Comparison of ENCODE assay signal across 19 cellular contexts in genomic region chr6:151592449-151593169, GRCh38.
"Had no signal": no experiment of that assay in that cellular context is flagged by ENCODE, and none has a peak within 500 bp of the region (broad histone marks: within the 10 kb centered on the region; RNA-seq: fewer than 3 reads in every experiment).

No MANE protein-coding gene starts in this region.

- H3K4me1 ChIP-seq: heart left ventricle, pancreas, testis, tibial nerve had no signal

- DNase-seq: effector CD8-positive, alpha-beta T cell; heart left ventricle; hypothalamus; kidney glomerular epithelial cell; natural killer cell; pancreas; right cardiac atrium; stimulated activated CD4-positive, alpha-beta T cell treated with anti-CD3 and anti-CD28 coated beads, Interleukin-15, amount 100 ng/mL, for 24 hours; stimulated activated CD4-positive, alpha-beta T cell treated with anti-CD3 and anti-CD28 coated beads, Interleukin-1b, Interleukin-23, amount 100 ng/mL, for 48 hours; stimulated activated CD4-positive, alpha-beta T cell treated with anti-CD3 and anti-CD28 coated beads, Interleukin-4, amount 100 ng/mL, for 24 hours; stimulated activated naive B cell treated with anti-CD40 and anti-IgM and Interleukin-4, amounts not matched to agents 10 μg/mL and 1 μg/mL and 100 μg/mL, for 72 hours; stimulated activated naive CD8-positive, alpha-beta T cell treated with anti-CD3 and anti-CD28 coated beads, Interleukin-15, amount 100 ng/mL, for 72 hours; testis had no signal

- H3K27me3 ChIP-seq: heart left ventricle, pancreas, testis, tibial nerve had no signal

- H3K36me3 Mint-ChIP-seq: natural killer cell; stimulated activated naive B cell treated with anti-CD40 and anti-IgM and Interleukin-4, amounts not matched to agents 10 μg/mL and 1 μg/mL and 100 μg/mL, for 72 hours had no signal

- ATAC-seq: esophagus mucosa; heart left ventricle; left lobe of liver; natural killer cell; pancreas; right cardiac atrium; stimulated activated naive B cell treated with anti-CD40 and anti-IgM and Interleukin-4, amounts not matched to agents 10 μg/mL and 1 μg/mL and 100 μg/mL, for 72 hours; stimulated activated naive CD8-positive, alpha-beta T cell treated with anti-CD3 and anti-CD28 coated beads, Interleukin-15, amount 100 ng/mL, for 72 hours had no signal

- H3K27ac ChIP-seq: coronary artery, heart left ventricle, pancreas, testis, tibial nerve had no signal

- H3K4me1 Mint-ChIP-seq: natural killer cell; neural crest cell; stimulated activated naive B cell treated with anti-CD40 and anti-IgM and Interleukin-4, amounts not matched to agents 10 μg/mL and 1 μg/mL and 100 μg/mL, for 72 hours; stimulated activated naive CD8-positive, alpha-beta T cell treated with anti-CD3 and anti-CD28 coated beads, Interleukin-15, amount 100 ng/mL, for 72 hours had no signal

- H3K36me3 ChIP-seq: heart left ventricle, pancreas had no signal

- H3K4me3 ChIP-seq: coronary artery, heart left ventricle, pancreas, testis, tibial nerve had no signal

- H3K4me3 Mint-ChIP-seq: natural killer cell; neural crest cell; stimulated activated naive B cell treated with anti-CD40 and anti-IgM and Interleukin-4, amounts not matched to agents 10 μg/mL and 1 μg/mL and 100 μg/mL, for 72 hours; stimulated activated naive CD8-positive, alpha-beta T cell treated with anti-CD3 and anti-CD28 coated beads, Interleukin-15, amount 100 ng/mL, for 72 hours had no signal

- H3K27ac Mint-ChIP-seq: natural killer cell; progenitor cell of endocrine pancreas; stimulated activated naive B cell treated with anti-CD40 and anti-IgM and Interleukin-4, amounts not matched to agents 10 μg/mL and 1 μg/mL and 100 μg/mL, for 72 hours; stimulated activated naive CD8-positive, alpha-beta T cell treated with anti-CD3 and anti-CD28 coated beads, Interleukin-15, amount 100 ng/mL, for 72 hours had no signal

- H3K9me3 ChIP-seq: pancreas, testis had no signal
